Comparison of ENCODE assay signal across 7 cellular contexts in the genomic region with DNA sequence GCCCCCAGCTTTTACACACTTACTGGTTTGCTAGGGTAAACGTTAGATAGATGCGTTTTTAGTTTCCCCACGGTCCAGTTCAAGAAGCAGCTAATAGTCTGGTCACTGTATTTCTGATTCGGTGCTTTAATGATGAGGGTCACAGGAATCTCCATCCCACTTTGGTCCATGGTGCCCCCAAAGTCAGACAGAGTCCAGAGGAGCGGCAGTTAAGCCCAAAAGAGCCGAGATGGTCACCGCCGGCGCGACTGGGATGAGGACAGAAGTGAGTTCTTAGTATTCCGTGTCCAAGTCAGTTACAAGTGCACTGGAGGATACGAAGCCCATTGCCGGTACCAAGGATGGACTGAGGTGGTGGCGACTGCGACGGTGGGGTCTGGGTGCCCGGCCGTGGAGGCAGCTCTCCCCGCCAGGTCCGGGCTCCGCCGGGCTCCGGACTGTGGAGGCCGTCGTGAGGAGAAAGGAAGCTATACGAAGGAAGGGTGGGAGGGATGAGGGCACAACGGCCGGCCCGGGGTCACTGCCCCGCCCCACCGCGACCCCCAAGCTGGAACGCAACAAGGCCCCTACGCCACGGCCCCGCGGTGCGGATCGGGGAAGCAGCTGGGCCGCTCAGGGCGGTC. TPM values are rescaled to one million over a fixed set of nuclear protein-coding genes. Genes with fewer than 3 reads are reported as not detected.
A peak's percentile ranks its signal among the peaks of the same experiment; 100 is the strongest.
DNase-seq lines count a peak whose midpoint lies in the region; ATAC-seq and TF ChIP-seq lines count a peak whose summit lies in the region.

No MANE protein-coding gene starts in this region.

- no peaks in the 10 kb centered on the region for H3K27me3 Mint-ChIP-seq in activated naive CD8-positive, alpha-beta T cell treated with anti-CD3 and anti-CD28 coated beads for 36 hours

- DNase-seq in GM12864 (ENCODE audit: low read depth) (no peak), GM23248 (peak; percentile 55), LoVo (ENCODE audit: low spot score) (peak; percentile 22), left ventricle myocardium superior (no peak), HuH-7.5 (ENCODE audit: low spot score) (no peak)
- DNase-seq in activated naive CD8-positive, alpha-beta T cell treated with anti-CD3 and anti-CD28 coated beads for 36 hours, result no peak

- peaks cover 50% of the 10 kb centered on the region for H3K4me1 ChIP-seq in GM23248 (ENCODE audit: insufficient read depth)
- peaks cover 36 to 42% (median 37%) of the 10 kb centered on the region in 3 donors for H3K4me1 ChIP-seq in skeletal muscle tissue (ENCODE audit: control insufficient read depth in 3 of 3, insufficient read depth in 3 of 3, low read length in 3 of 3)

- no peaks in the 10 kb centered on the region for H3K27me3 ChIP-seq in GM23248 (replicated peaks; ENCODE audit: insufficient read depth)
- no peaks in the 10 kb centered on the region for H3K27me3 ChIP-seq in skeletal muscle tissue (ENCODE audit: control insufficient read depth in 3 of 3, insufficient read depth in 3 of 3, low read length in 3 of 3)

- peak overlapping the region; percentile 91 for H3K9ac ChIP-seq in GM23248
- H3K9ac ChIP-seq in skeletal muscle tissue (ENCODE audit: low read depth in 1 of 3, low read length in 3 of 3), result peak overlapping the region; percentile 88 to 95 (median 94)

- peak overlapping the region; percentile 94 for H3K4me3 Mint-ChIP-seq in activated naive CD8-positive, alpha-beta T cell treated with anti-CD3 and anti-CD28 coated beads for 36 hours

- peaks cover 64% of the 10 kb centered on the region for H3K79me2 ChIP-seq in GM23248 (ENCODE audit: insufficient read depth)

- H3K9me2 ChIP-seq in GM23248 (ENCODE audit: insufficient read depth), result no peaks in the 10 kb centered on the region

- TF ChIP-seq CTCF in GM12864 (IDR thresholded peaks at IDR 0.05; ENCODE audit: low read depth, low read length, missing control alignments), result no peak

- peak overlapping the region; percentile 93 for H3K4me3 ChIP-seq in GM12864 (ENCODE audit: low read depth, low read length)
- peak overlapping the region; percentile 96 for H3K4me3 ChIP-seq in GM23248
- H3K4me3 ChIP-seq in skeletal muscle tissue (ENCODE audit: low read length in 3 of 3), result peak overlapping the region; percentile 86 to 98 (median 96)

- peaks cover 7% of the 10 kb centered on the region; the same call in 1 of the 2 replicates for H3F3A ChIP-seq in GM23248 (ENCODE audit: insufficient read depth)

- intact Hi-C loops in left ventricle myocardium superior (cut with micrococcal nuclease), result no loop called here

- ATAC-seq in left ventricle myocardium superior, result peak; percentile 50

- H3K9me3 ChIP-seq in GM23248 (ENCODE audit: low read depth) (no peaks in the 10 kb centered on the region), skeletal muscle tissue (ENCODE audit: control insufficient read depth in 3 of 3, low read length in 3 of 3) (no peaks in the 10 kb centered on the region)

- 2 to 3% methylated on average over 29 to 41 of the region's 41 CpGs for WGBS in GM23248 (ENCODE audit: low coverage in 1 of 2, low lambda C conversion rate in 2 of 2, missing lambda C conversion rate in 2 of 2), 2 experiments

- H3K36me3 ChIP-seq in GM23248 (ENCODE audit: low read depth) (no peaks in the 10 kb centered on the region), skeletal muscle tissue (ENCODE audit: control insufficient read depth in 3 of 3, insufficient read depth in 3 of 3, low read length in 3 of 3) (peaks cover 2 to 3% (median 2%) of the 10 kb centered on the region in 3 donors)

- H3K4me2 ChIP-seq in GM23248 (ENCODE audit: unreplicated experiment), result peak overlapping the region; percentile 98

- peak overlapping the region; percentile 85 for H2AFZ ChIP-seq in GM23248

- peaks cover 31% of the 10 kb centered on the region for H3K36me3 Mint-ChIP-seq in activated naive CD8-positive, alpha-beta T cell treated with anti-CD3 and anti-CD28 coated beads for 36 hours

- in situ Hi-C loops in GM23248 (cut with MboI), result no loop called here

- H4K20me1 ChIP-seq in GM23248 (ENCODE audit: insufficient read depth), result no peaks in the 10 kb centered on the region

- no peaks in the 10 kb centered on the region for H3K9me3 Mint-ChIP-seq in activated naive CD8-positive, alpha-beta T cell treated with anti-CD3 and anti-CD28 coated beads for 36 hours

- peaks cover 54% of the 10 kb centered on the region for H3K4me1 Mint-ChIP-seq in activated naive CD8-positive, alpha-beta T cell treated with anti-CD3 and anti-CD28 coated beads for 36 hours

- H3K27ac ChIP-seq in GM23248 (peak overlapping the region; percentile 84), skeletal muscle tissue (ENCODE audit: low read depth, low read length) (peak overlapping the region; percentile 90)

- peak overlapping the region; percentile 86 for H3K27ac Mint-ChIP-seq in activated naive CD8-positive, alpha-beta T cell treated with anti-CD3 and anti-CD28 coated beads for 36 hours

RNA-seq across cellular contexts. Expression of gene HERPUD2, which starts 0.7 kb away (rescaled TPM):
- total RNA-seq in GM23248 (2014; rRNA removed; shearing (Covaris generic)), result 15.2 and 33.3 TPM in 2 replicates
- polyA plus RNA-seq in GM23248 (2016; fragmentation: Nextera tagmentation; extraction: Ambion mirVana), result 21.9 and 22.7 TPM in 2 replicates
- total RNA-seq in activated naive CD8-positive, alpha-beta T cell treated with anti-CD3 and anti-CD28 coated beads for 36 hours, result 10 to 100 TPM; 19.1 to 21.3 TPM
- 15.0 TPM for total RNA-seq in left ventricle myocardium superior
- total RNA-seq in skeletal muscle tissue, result 19.8 TPM

Comparison
In these comparisons a context has a peak if more than half of its experiments do, and no peak if none do; other contexts are left out.
1. DNase-seq: peak in GM23248 (single experiment) and LoVo (single experiment); none in GM12864 (single experiment), activated naive CD8-positive, alpha-beta T cell treated with anti-CD3 and anti-CD28 coated beads for 36 hours (single experiment), left ventricle myocardium superior (single experiment) and HuH-7.5 (single experiment).
2. Peak in every context shown above with its lines, with median percentiles within 50 percentile points of each other: H3K4me3 ChIP-seq.